18 cellular contexts compared by ENCODE assay signal in genomic region chrX:96763608-96764007, GRCh38.
"Had no signal": no experiment of that assay in that cellular context is flagged by ENCODE, and none has a peak within 500 bp of the region (broad histone marks: within the 10 kb centered on the region; RNA-seq: fewer than 3 reads in every experiment).

No MANE protein-coding gene starts in this region.

- H3K4me1 ChIP-seq: ascending aorta, breast epithelium, lower lobe of right lung, right lobe of liver, upper lobe of right lung had no signal

- H3K27ac Mint-ChIP-seq: dendritic cell treated with granulocyte-macrophage colony-stimulating factor and Interleukin-4, amounts not matched to agents 40 ng/mL and 50 ng/mL, for 4 days had no signal

- H3K27ac ChIP-seq: ascending aorta, breast epithelium, heart left ventricle, lower lobe of right lung, right lobe of liver, thoracic aorta, upper lobe of right lung, WERI-Rb-1 had no signal

- ATAC-seq: heart left ventricle, right lobe of liver, upper lobe of right lung had no signal

- H3K4me3 ChIP-seq: ascending aorta, breast epithelium, heart left ventricle, lower lobe of right lung, right lobe of liver, thoracic aorta, upper lobe of right lung had no signal

- H3K9me3 Mint-ChIP-seq: activated naive CD4-positive, alpha-beta T cell treated with anti-CD3 and anti-CD28 coated beads, Interleukin-2, amount 10 ng/mL, durations not matched to agents 7 days and 5 days; dendritic cell treated with granulocyte-macrophage colony-stimulating factor and Interleukin-4, amounts not matched to agents 40 ng/mL and 50 ng/mL, for 4 days; neural crest cell had no signal

- DNase-seq: activated CD4-positive, alpha-beta T cell treated with anti-CD3 and anti-CD28 coated beads, Interleukin-2, amount 50 U/mL, for 48 hours; activated naive CD4-positive, alpha-beta T cell treated with anti-CD3 and anti-CD28 coated beads, Interleukin-2, amount 10 ng/mL, durations not matched to agents 7 days and 5 days; cerebellar nuclear complex; effector memory CD4-positive, alpha-beta T cell; foreskin melanocyte; heart left ventricle; immature natural killer cell; lower lobe of right lung; midbrain; right lobe of liver; stimulated activated CD4-positive, alpha-beta T cell treated with anti-CD3 and anti-CD28 coated beads, Interleukin-1b, Interleukin-23, amount 100 ng/mL, for 48 hours; upper lobe of right lung; WERI-Rb-1 had no signal

- H3K9me3 ChIP-seq: ascending aorta, breast epithelium, heart left ventricle, lower lobe of right lung, right lobe of liver, thoracic aorta, upper lobe of right lung had no signal

- H3K36me3 Mint-ChIP-seq: activated naive CD4-positive, alpha-beta T cell treated with anti-CD3 and anti-CD28 coated beads, Interleukin-2, amount 10 ng/mL, durations not matched to agents 7 days and 5 days; immature natural killer cell had no signal

- H3K4me3 Mint-ChIP-seq: activated naive CD4-positive, alpha-beta T cell treated with anti-CD3 and anti-CD28 coated beads, Interleukin-2, amount 10 ng/mL, durations not matched to agents 7 days and 5 days; dendritic cell treated with granulocyte-macrophage colony-stimulating factor and Interleukin-4, amounts not matched to agents 40 ng/mL and 50 ng/mL, for 4 days; immature natural killer cell; neural crest cell had no signal

- H3K36me3 ChIP-seq: ascending aorta, breast epithelium, thoracic aorta, WERI-Rb-1 had no signal

- H3K27me3 Mint-ChIP-seq: activated naive CD4-positive, alpha-beta T cell treated with anti-CD3 and anti-CD28 coated beads, Interleukin-2, amount 10 ng/mL, durations not matched to agents 7 days and 5 days; dendritic cell treated with granulocyte-macrophage colony-stimulating factor and Interleukin-4, amounts not matched to agents 40 ng/mL and 50 ng/mL, for 4 days had no signal

- H3K27me3 ChIP-seq: ascending aorta, right lobe of liver, upper lobe of right lung had no signal
